1 cellular context compared by ENCODE assay signal in the genomic region with DNA sequence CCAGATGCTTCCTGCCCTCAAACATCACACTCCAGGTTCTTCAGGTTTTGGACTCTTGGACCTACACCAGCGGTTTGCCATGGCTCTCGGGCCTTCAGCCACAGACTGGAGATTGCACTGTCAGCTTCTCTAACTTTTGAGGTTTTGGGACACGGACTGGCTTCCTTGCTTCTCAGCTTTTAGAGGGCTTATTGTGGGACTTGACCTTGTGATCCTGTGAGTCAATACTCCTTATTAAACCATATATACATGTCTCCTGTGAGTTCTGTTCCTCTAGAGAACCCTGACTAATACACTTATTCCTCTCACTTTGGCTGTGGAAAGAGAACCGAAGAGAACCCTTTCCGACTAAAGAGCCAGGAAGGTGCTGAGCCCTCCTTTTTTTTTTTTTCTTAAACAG.
TF ChIP-seq lines count a peak whose summit lies in the region.

No MANE protein-coding gene starts in this region.

TF ChIP-seq in IMR-90, 13 proteins besides CTCF, POLR2A, EP300 and RAD21:
- TF ChIP-seq, protein P1, sequence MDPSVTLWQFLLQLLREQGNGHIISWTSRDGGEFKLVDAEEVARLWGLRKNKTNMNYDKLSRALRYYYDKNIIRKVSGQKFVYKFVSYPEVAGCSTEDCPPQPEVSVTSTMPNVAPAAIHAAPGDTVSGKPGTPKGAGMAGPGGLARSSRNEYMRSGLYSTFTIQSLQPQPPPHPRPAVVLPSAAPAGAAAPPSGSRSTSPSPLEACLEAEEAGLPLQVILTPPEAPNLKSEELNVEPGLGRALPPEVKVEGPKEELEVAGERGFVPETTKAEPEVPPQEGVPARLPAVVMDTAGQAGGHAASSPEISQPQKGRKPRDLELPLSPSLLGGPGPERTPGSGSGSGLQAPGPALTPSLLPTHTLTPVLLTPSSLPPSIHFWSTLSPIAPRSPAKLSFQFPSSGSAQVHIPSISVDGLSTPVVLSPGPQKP (IDR thresholded peaks at IDR 0.05; ENCODE audit: borderline replicate concordance, low read depth, low read length), result no peak
- no peak for TF ChIP-seq RFX5 (IDR thresholded peaks at IDR 0.05; ENCODE audit: low read depth, low read length)
- TF ChIP-seq MXI1 (IDR thresholded peaks at IDR 0.05; ENCODE audit: borderline replicate concordance, low read depth, low read length), result no peak
- no peak for TF ChIP-seq NFE2L2 (IDR thresholded peaks at IDR 0.05; ENCODE audit: low read depth, low read length)
- TF ChIP-seq RCOR1 (IDR thresholded peaks at IDR 0.05; ENCODE audit: insufficient replicate concordance, low read length), result no peak
- TF ChIP-seq MAFK (IDR thresholded peaks at IDR 0.05; ENCODE audit: low read depth, low read length), result no peak
- TF ChIP-seq BHLHE40 (IDR thresholded peaks at IDR 0.05; ENCODE audit: low read depth, low read length), result no peak
- no peak for TF ChIP-seq MAZ (IDR thresholded peaks at IDR 0.05; ENCODE audit: borderline replicate concordance, low read depth, low read length)
- no peak for TF ChIP-seq SMC3 (IDR thresholded peaks at IDR 0.05; ENCODE audit: low read depth, low read length)
- TF ChIP-seq FOS (IDR thresholded peaks at IDR 0.05; ENCODE audit: low read depth, low read length), result no peak
- no peak for TF ChIP-seq CHD1 (IDR thresholded peaks at IDR 0.05; ENCODE audit: low read depth, low read length)
- TF ChIP-seq, protein P2, sequence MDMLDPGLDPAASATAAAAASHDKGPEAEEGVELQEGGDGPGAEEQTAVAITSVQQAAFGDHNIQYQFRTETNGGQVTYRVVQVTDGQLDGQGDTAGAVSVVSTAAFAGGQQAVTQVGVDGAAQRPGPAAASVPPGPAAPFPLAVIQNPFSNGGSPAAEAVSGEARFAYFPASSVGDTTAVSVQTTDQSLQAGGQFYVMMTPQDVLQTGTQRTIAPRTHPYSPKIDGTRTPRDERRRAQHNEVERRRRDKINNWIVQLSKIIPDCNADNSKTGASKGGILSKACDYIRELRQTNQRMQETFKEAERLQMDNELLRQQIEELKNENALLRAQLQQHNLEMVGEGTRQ (IDR thresholded peaks at IDR 0.05; ENCODE audit: low read depth, low read length), result no peak
- TF ChIP-seq CEBPB (IDR thresholded peaks at IDR 0.05; ENCODE audit: low read depth, low read length), result no peak
